8 cellular contexts compared by ENCODE assay signal in genomic region chr1:202967684-202968281, GRCh38. TPM values are rescaled to one million over a fixed set of nuclear protein-coding genes. Genes with fewer than 3 reads are reported as not detected.
A peak's percentile ranks its signal among the peaks of the same experiment; 100 is the strongest.
DNase-seq lines count a peak whose midpoint lies in the region; ATAC-seq and TF ChIP-seq lines count a peak whose summit lies in the region.

No MANE protein-coding gene starts in this region.

- peaks cover 27% of the 10 kb centered on the region for H3K4me1 Mint-ChIP-seq in activated CD8-positive, alpha-beta T cell treated with anti-CD3 and anti-CD28 coated beads for 36 hours (ENCODE audit: low read depth)

- intact Hi-C loops in activated CD8-positive, alpha-beta T cell treated with anti-CD3 and anti-CD28 coated beads for 36 hours (cut with micrococcal nuclease): no loop called here
- intact Hi-C loops in prostate gland (cut with DNase I): no loop called here

- H3K4me1 ChIP-seq in BE2C (peaks cover 6% of the 10 kb centered on the region; the same call in 1 of the 2 replicates), prostate gland (replicated peaks) (no peaks in the 10 kb centered on the region)

- POLR2A ChIA-PET in activated CD8-positive, alpha-beta T cell treated with anti-CD3 and anti-CD28 coated beads for 36 hours (lab: Charles Lee): interaction anchor here (0.6 to 2.6 kb wide), 8 partner anchors 12 to 168 kb away, joined by 3 to 13 read pairs (median 3); partner anchors contain the start of genes KLHL12 and TMEM183A

- no peak for TF ChIP-seq POLR2A in prostate gland (IDR thresholded peaks at IDR 0.05)

- no peaks in the 10 kb centered on the region for H3K9me3 Mint-ChIP-seq in activated CD8-positive, alpha-beta T cell treated with anti-CD3 and anti-CD28 coated beads for 36 hours

- 8% methylated on average over 21 of the region's 21 CpGs for WGBS in prostate gland

- DNase-seq in BE2C (no peak), KG1 (lab: John Stamatoyannopoulos, UW) (peak; percentile 74), globus pallidus (ENCODE audit: low spot score) (peak; percentile 37), prostate gland (ENCODE audit: low spot score) (no peak), mucosa of gallbladder (ENCODE audit: low spot score) (no peak), NCI-H2081 treated with DMSO at 0.1 percent for 48 hours (lab: John Stamatoyannopoulos, UW) (no peak)
- peak; percentile 36 for DNase-seq in activated CD8-positive, alpha-beta T cell treated with anti-CD3 and anti-CD28 coated beads for 36 hours

- ATAC-seq in GM18907 (IDR thresholded peaks at IDR 0.05; ENCODE audit: unreplicated experiment): peak; percentile 25
- ATAC-seq in activated CD8-positive, alpha-beta T cell treated with anti-CD3 and anti-CD28 coated beads for 36 hours: peak; percentile 5

- no peak for TF ChIP-seq CTCF in BE2C (IDR thresholded peaks at IDR 0.05; ENCODE audit: low read depth, low read length)
- TF ChIP-seq CTCF in activated CD8-positive, alpha-beta T cell treated with anti-CD3 and anti-CD28 coated beads for 36 hours (IDR thresholded peaks at IDR 0.05): no peak
- no peak for TF ChIP-seq CTCF in prostate gland (IDR thresholded peaks at IDR 0.05)

- peak overlapping the region; percentile 87 to 93 for H3K27ac ChIP-seq in prostate gland

- no peaks in the 10 kb centered on the region for H3K27me3 Mint-ChIP-seq in activated CD8-positive, alpha-beta T cell treated with anti-CD3 and anti-CD28 coated beads for 36 hours

- H3K27me3 ChIP-seq in BE2C (peaks cover 13% of the 10 kb centered on the region), prostate gland (replicated peaks; ENCODE audit: insufficient read depth) (no peaks in the 10 kb centered on the region)

- H3K36me3 ChIP-seq in BE2C (no peaks in the 10 kb centered on the region; the same call in 1 of the 2 replicates), prostate gland (no peaks in the 10 kb centered on the region)

- H3K27ac Mint-ChIP-seq in activated CD8-positive, alpha-beta T cell treated with anti-CD3 and anti-CD28 coated beads for 36 hours: peak overlapping the region; percentile 91

- peaks cover 4% of the 10 kb centered on the region for H3K36me3 Mint-ChIP-seq in activated CD8-positive, alpha-beta T cell treated with anti-CD3 and anti-CD28 coated beads for 36 hours (ENCODE audit: low read depth)

- H3K4me3 ChIP-seq in BE2C (ENCODE audit: low read depth, low read length) (peak overlapping the region; percentile 71), prostate gland (peak overlapping the region; percentile 84 to 85)

- CTCF ChIA-PET in activated CD8-positive, alpha-beta T cell treated with anti-CD3 and anti-CD28 coated beads for 36 hours (lab: Charles Lee): interaction anchor here (0.7 to 1.8 kb wide), 12 partner anchors 10 to 209 kb away, joined by 3 to 13 read pairs (median 4); partner anchors contain the start of gene TMEM183A

- H3K4me3 Mint-ChIP-seq in activated CD8-positive, alpha-beta T cell treated with anti-CD3 and anti-CD28 coated beads for 36 hours: peak overlapping the region; percentile 86

- H3K9me3 ChIP-seq in BE2C (no peaks in the 10 kb centered on the region), prostate gland (no peaks in the 10 kb centered on the region)

RNA-seq across cellular contexts. Expression of gene CYB5R1, which starts 0.7 kb away (rescaled TPM):
- polyA plus RNA-seq in BE2C (2012; ENCODE audit: insufficient read depth, insufficient read length, low read depth): 45.1 TPM
- 10 to 100 TPM; 13.6 to 14.0 TPM for total RNA-seq in activated CD8-positive, alpha-beta T cell treated with anti-CD3 and anti-CD28 coated beads for 36 hours
- total RNA-seq in prostate gland (100 to 1,000 TPM in 1 of 2 donors, 10 to 100 TPM in 1; 59.7 to 223 TPM), mucosa of gallbladder (78.3 TPM)

RNA-seq across cellular contexts. Expression of gene ADIPOR1, which starts 9.7 kb away (rescaled TPM):
- 114 TPM for polyA plus RNA-seq in BE2C (2012; ENCODE audit: insufficient read depth, insufficient read length, low read depth)
- total RNA-seq in activated CD8-positive, alpha-beta T cell treated with anti-CD3 and anti-CD28 coated beads for 36 hours: 10 to 100 TPM; 64.8 to 67.0 TPM
- total RNA-seq in prostate gland: 100 to 1,000 TPM in 1 of 2 donors, 10 to 100 TPM in 1; 86.0 to 148 TPM
- total RNA-seq in mucosa of gallbladder: 80.4 TPM

RNA-seq across cellular contexts. Expression of gene TMEM183A, which starts 39.4 kb away (rescaled TPM):
- 74.4 TPM for polyA plus RNA-seq in BE2C (2012; ENCODE audit: insufficient read depth, insufficient read length, low read depth)
- total RNA-seq in activated CD8-positive, alpha-beta T cell treated with anti-CD3 and anti-CD28 coated beads for 36 hours: 10 to 100 TPM; 76.5 to 82.2 TPM
- total RNA-seq in prostate gland (10 to 100 TPM; 80.2 to 88.2 TPM), mucosa of gallbladder (46.3 TPM)

RNA-seq across cellular contexts. Expression of gene KLHL12, which starts 40.7 kb away (rescaled TPM):
- 18.1 TPM for polyA plus RNA-seq in BE2C (2012; ENCODE audit: insufficient read depth, insufficient read length, low read depth)
- total RNA-seq in activated CD8-positive, alpha-beta T cell treated with anti-CD3 and anti-CD28 coated beads for 36 hours: 10 to 100 TPM; 38.0 to 43.7 TPM
- total RNA-seq in prostate gland: 10 to 100 TPM; 33.9 to 56.6 TPM
- total RNA-seq in mucosa of gallbladder: 26.8 TPM

RNA-seq across cellular contexts. Expression of gene PPFIA4, which starts 58.5 kb away (rescaled TPM):
- 3.7 TPM for polyA plus RNA-seq in BE2C (2012; ENCODE audit: insufficient read depth, insufficient read length, low read depth)
- total RNA-seq in activated CD8-positive, alpha-beta T cell treated with anti-CD3 and anti-CD28 coated beads for 36 hours: 10 to 100 TPM; 78.8 to 79.9 TPM
- 10 to 100 TPM in 1 of 2 donors, under 1 TPM in 1; 0.50 to 16.9 TPM for total RNA-seq in prostate gland
- 7.0 TPM for total RNA-seq in mucosa of gallbladder

Comparison
In these comparisons a context has a peak if more than half of its experiments do, and no peak if none do; other contexts are left out.
1. DNase-seq: peak in KG1 (single experiment), activated CD8-positive, alpha-beta T cell treated with anti-CD3 and anti-CD28 coated beads for 36 hours (single experiment) and globus pallidus (single experiment); none in BE2C (single experiment), prostate gland (single experiment), mucosa of gallbladder (single experiment) and NCI-H2081 treated with DMSO at 0.1 percent for 48 hours (single experiment).